In genomic region chr6:152458648-152459047, GRCh38 we compare ENCODE assay signal across 20 cellular contexts.
DNase-seq lines count a peak whose midpoint lies in the region; ATAC-seq and TF ChIP-seq lines count a peak whose summit lies in the region.
"Had no signal": no experiment of that assay in that cellular context is flagged by ENCODE, and none has a peak within 500 bp of the region (broad histone marks: within the 10 kb centered on the region; RNA-seq: fewer than 3 reads in every experiment).

No MANE protein-coding gene starts in this region.

- H3K9me3 ChIP-seq in HCT116 (ENCODE audit: control insufficient read depth in 1 of 2, insufficient read depth in 1 of 2, low read depth in 1 of 2, low read length in 2 of 2) (no peaks in the 10 kb centered on the region), body of pancreas (no peaks in the 10 kb centered on the region)
- H3K9me3 ChIP-seq: colonic mucosa, upper lobe of left lung had no signal

- no peaks in the 10 kb centered on the region for H3K79me2 ChIP-seq in HCT116 (ENCODE audit: insufficient read depth, low read length)

- peaks cover 0 to 21% of the 10 kb centered on the region in 2 experiments; a peak in 2 of 4 replicates for H3K4me1 ChIP-seq in HCT116 (ENCODE audit: control insufficient read depth in 1 of 2, insufficient read depth in 2 of 2, low read length in 2 of 2)
- H3K4me1 ChIP-seq in body of pancreas = peaks cover 11% of the 10 kb centered on the region
- H3K4me1 ChIP-seq: colonic mucosa, upper lobe of left lung had no signal

- no peak overlapping the region for H3K27ac Mint-ChIP-seq in nephron progenitor cell
- H3K27ac Mint-ChIP-seq: activated CD4-positive, alpha-beta T cell treated with anti-CD3 and anti-CD28 coated beads, Interleukin-2, amount 10 ng/mL, durations not matched to agents 24 days and 14 days; CD4-positive, alpha-beta memory T cell; memory B cell; natural killer cell treated with Interleukin-12 subunit alpha and Interleukin-12 subunit beta and Interleukin-15 and Interleukin-18, amount 100 ng/mL, for 72 hours; stimulated activated naive CD8-positive, alpha-beta T cell treated with anti-CD3 and anti-CD28 coated beads, Interleukin-15, Interleukin-2, amounts not matched to agents 100 ng/mL and 50 ng/mL, for 24 hours had no signal

- peak overlapping the region; percentile 77 for H2AFZ ChIP-seq in HCT116 (ENCODE audit: low read depth, low read length, poor library complexity, severe bottlenecking)

- DNase-seq in AG10803 (ENCODE audit: low read depth) (peak; percentile 4), HCT116 (ENCODE audit: low read depth, low spot score) (no peak), body of pancreas (peak in 1 of 4 donors; percentile 3), left kidney (ENCODE audit: low read depth, low spot score) (peak; percentile 26), nephron progenitor cell (no peak)
- DNase-seq: activated CD4-positive, alpha-beta T cell treated with anti-CD3 and anti-CD28 coated beads, Interleukin-2, amount 10 ng/mL, durations not matched to agents 24 days and 14 days; activated CD8-positive, alpha-beta memory T cell treated with anti-CD3 and anti-CD28 coated beads, Interleukin-2, amount 50 U/mL, for 4 hours; CD4-positive, alpha-beta memory T cell; colonic mucosa; NCI-H2029 treated with DMSO at 0.1 percent for 48 hours; NCI-H774; retina; SW 1271; upper lobe of left lung had no signal

- H3K4me3 Mint-ChIP-seq in nephron progenitor cell = no peak overlapping the region
- H3K4me3 Mint-ChIP-seq: activated CD4-positive, alpha-beta T cell treated with anti-CD3 and anti-CD28 coated beads, Interleukin-2, amount 10 ng/mL, durations not matched to agents 24 days and 14 days; CD4-positive, alpha-beta memory T cell; memory B cell; natural killer cell treated with Interleukin-12 subunit alpha and Interleukin-12 subunit beta and Interleukin-15 and Interleukin-18, amount 100 ng/mL, for 72 hours; stimulated activated naive CD8-positive, alpha-beta T cell treated with anti-CD3 and anti-CD28 coated beads, Interleukin-15, Interleukin-2, amounts not matched to agents 100 ng/mL and 50 ng/mL, for 24 hours had no signal

- no peak for TF ChIP-seq POLR2A in HCT116 (IDR thresholded peaks at IDR 0.05; ENCODE audit: borderline replicate concordance, extremely low read depth, insufficient read depth, insufficient read length)
- no peak for TF ChIP-seq POLR2A in body of pancreas (IDR thresholded peaks at IDR 0.05)

- H3K9me2 ChIP-seq in HCT116 (ENCODE audit: insufficient read depth) = no peaks in the 10 kb centered on the region

- no peaks in the 10 kb centered on the region for H3K36me3 Mint-ChIP-seq in nephron progenitor cell (ENCODE audit: low read depth)
- H3K36me3 Mint-ChIP-seq: CD4-positive, alpha-beta memory T cell; memory B cell; natural killer cell treated with Interleukin-12 subunit alpha and Interleukin-12 subunit beta and Interleukin-15 and Interleukin-18, amount 100 ng/mL, for 72 hours had no signal

- 16 to 34% methylated on average over 5 of the region's 5 CpGs for WGBS in body of pancreas, 2 donors

- POLR2A ChIA-PET in HCT116 (lab: Charles Lee) = no interaction called here

- H3K27ac ChIP-seq in HCT116 (ENCODE audit: low read depth, low read length) (no peak overlapping the region), body of pancreas (peak overlapping the region in 2 of 4 donors; percentile 1 to 57)
- H3K27ac ChIP-seq: colonic mucosa, upper lobe of left lung had no signal

- BruUV-seq in HCT116 (replicated peaks; lab: Mats Ljungman, UMichigan) = no TSS peak

- H3K27me3 ChIP-seq in HCT116 (ENCODE audit: insufficient read depth, low read length) (no peaks in the 10 kb centered on the region), body of pancreas (no peaks in the 10 kb centered on the region)
- H3K27me3 ChIP-seq: colonic mucosa, upper lobe of left lung had no signal

- intact Hi-C loops in HCT116 (cut with micrococcal nuclease) = no loop called here
- intact Hi-C loops in body of pancreas (cut with DNase I) = no loop called here

- H3K27me3 Mint-ChIP-seq in nephron progenitor cell (ENCODE audit: low read depth, poor library complexity) = peaks cover 9% of the 10 kb centered on the region
- H3K27me3 Mint-ChIP-seq: natural killer cell treated with Interleukin-12 subunit alpha and Interleukin-12 subunit beta and Interleukin-15 and Interleukin-18, amount 100 ng/mL, for 72 hours had no signal

- H3K4me3 ChIP-seq in AG10803 (ENCODE audit: low read length) (no peak overlapping the region), HCT116 (replicated peaks in 1 of 2; ENCODE audit: low read depth in 1 of 2, low read length in 2 of 2) (0 out of 4 replicates have a peak overlapping the region, but pooled peaks of 1 of the 2 experiments have one; percentile 12), body of pancreas (no peak overlapping the region)
- H3K4me3 ChIP-seq: colonic mucosa, upper lobe of left lung had no signal

- RAD21 ChIA-PET in HCT116 (lab: Charles Lee; ENCODE audit: low non-redundant PET in 1 of 2, low total read pairs in 2 of 2, uncharacterized antibody in 2 of 2, unreplicated experiment in 2 of 2) = no interaction called here

- no peaks in the 10 kb centered on the region for H3K9me3 Mint-ChIP-seq in nephron progenitor cell
- H3K9me3 Mint-ChIP-seq: activated CD4-positive, alpha-beta T cell treated with anti-CD3 and anti-CD28 coated beads, Interleukin-2, amount 10 ng/mL, durations not matched to agents 24 days and 14 days; CD4-positive, alpha-beta memory T cell; memory B cell; natural killer cell treated with Interleukin-12 subunit alpha and Interleukin-12 subunit beta and Interleukin-15 and Interleukin-18, amount 100 ng/mL, for 72 hours; stimulated activated naive CD8-positive, alpha-beta T cell treated with anti-CD3 and anti-CD28 coated beads, Interleukin-15, Interleukin-2, amounts not matched to agents 100 ng/mL and 50 ng/mL, for 24 hours had no signal

- H3K36me3 ChIP-seq in HCT116 (ENCODE audit: control insufficient read depth in 1 of 2, insufficient read depth in 2 of 2, low read length in 2 of 2) = no peaks in the 10 kb centered on the region
- H3K36me3 ChIP-seq in body of pancreas (replicated peaks in 1 of 2; ENCODE audit: insufficient read depth in 1 of 2, low read depth in 2 of 2) = no peaks in the 10 kb centered on the region
- H3K36me3 ChIP-seq: colonic mucosa had no signal

- H3K4me2 ChIP-seq in HCT116 (ENCODE audit: low read length) = peak overlapping the region; percentile 38

- ATAC-seq in HCT116 (0 out of 2 replicates have a peak, but pooled peaks have one; percentile 25), body of pancreas (peak; percentile 63), GM19395 (IDR thresholded peaks at IDR 0.05; ENCODE audit: unreplicated experiment) (no peak), GM21825 (IDR thresholded peaks at IDR 0.05; ENCODE audit: unreplicated experiment) (no peak), HG02610 (IDR thresholded peaks at IDR 0.05; ENCODE audit: unreplicated experiment) (no peak)
- ATAC-seq: natural killer cell treated with Interleukin-12 subunit alpha and Interleukin-12 subunit beta and Interleukin-15 and Interleukin-18, amount 100 ng/mL, for 72 hours had no signal

- peaks cover 5% of the 10 kb centered on the region for H3K4me1 Mint-ChIP-seq in nephron progenitor cell
- H3K4me1 Mint-ChIP-seq: activated CD4-positive, alpha-beta T cell treated with anti-CD3 and anti-CD28 coated beads, Interleukin-2, amount 10 ng/mL, durations not matched to agents 24 days and 14 days; memory B cell had no signal

- TF ChIP-seq CTCF in AG10803 (conservative IDR thresholded peaks at IDR 0.05; ENCODE audit: low read length) = no peak
- TF ChIP-seq CTCF in HCT116 (IDR thresholded peaks at IDR 0.05 in 2 of 3, conservative IDR thresholded peaks at IDR 0.05 in 1 of 3; ENCODE audit: borderline replicate concordance in 1 of 3, insufficient read depth in 1 of 3, low read depth in 2 of 3, low read length in 2 of 3) = no peak
- no peak for TF ChIP-seq CTCF in body of pancreas (IDR thresholded peaks at IDR 0.05)
- TF ChIP-seq CTCF in nephron progenitor cell (IDR thresholded peaks at IDR 0.05) = no peak

- no peaks in the 10 kb centered on the region for H4K20me1 ChIP-seq in HCT116 (ENCODE audit: insufficient read depth)

- TF ChIP-seq RAD21 in HCT116 (IDR thresholded peaks at IDR 0.05; ENCODE audit: low read depth) = no peak

- CTCF ChIA-PET in HCT116 (lab: Charles Lee) = interaction anchor here (1.0 kb wide), 1 partner anchor 253 kb away, joined by 3 read pairs; no protein-coding TSS in a partner anchor

- H3K9ac ChIP-seq in HCT116 (ENCODE audit: low read length) = no peak overlapping the region

TF ChIP-seq in HCT116, 20 proteins besides CTCF, POLR2A, EP300 and RAD21 (continues in another document):
- TF ChIP-seq EGR1 (IDR thresholded peaks at IDR 0.05; ENCODE audit: low read depth) = no peak
- TF ChIP-seq REST (IDR thresholded peaks at IDR 0.05; ENCODE audit: low read depth) = no peak

Comparison
In these comparisons a context has a peak if more than half of its experiments do, and no peak if none do; other contexts are left out.
1. DNase-seq: peak in AG10803 (single experiment) and left kidney (single experiment); none in HCT116 (single experiment) and nephron progenitor cell (single experiment).
2. ATAC-seq: peak in HCT116 (single experiment) and body of pancreas (single experiment); none in GM19395 (single experiment), GM21825 (single experiment) and HG02610 (single experiment).